ENCODE assay signal across 6 cellular contexts in the genomic region with DNA sequence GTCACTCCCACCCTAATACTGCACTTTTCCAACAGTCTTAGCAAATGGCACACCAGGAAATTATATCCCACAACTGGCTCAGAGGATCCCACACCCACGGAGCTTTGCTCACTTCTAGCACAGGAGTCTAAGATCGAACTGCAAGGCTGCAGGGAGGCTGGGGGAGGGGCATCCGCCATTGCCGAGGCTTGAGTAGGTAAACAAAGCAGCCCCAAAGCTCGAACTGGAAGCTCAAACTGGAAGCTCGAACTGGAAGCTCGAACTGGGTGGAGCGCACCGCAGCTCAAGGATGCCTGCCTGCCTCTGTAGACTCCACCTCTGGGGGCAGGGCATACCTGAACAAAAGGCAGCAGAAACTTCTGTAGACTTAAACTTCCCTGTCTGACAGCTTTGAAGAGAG. TPM values are rescaled to one million over a fixed set of nuclear protein-coding genes. Genes with fewer than 3 reads are reported as not detected.
"Had no signal": no experiment of that assay in that cellular context is flagged by ENCODE, and none has a peak within 500 bp of the region (broad histone marks: within the 10 kb centered on the region; RNA-seq: fewer than 3 reads in every experiment).

No MANE protein-coding gene starts in this region.

RNA-seq across cellular contexts. Expression of gene AQP9, which starts 55.5 kb away (rescaled TPM):
- total RNA-seq: activated CD4-positive, alpha-beta memory T cell treated with anti-CD3 and anti-CD28 coated beads, Interleukin-2, amount 10 ng/mL, durations not matched to agents 7 days and 5 days; activated CD4-positive, alpha-beta T cell treated with anti-CD3 and anti-CD28 coated beads, Interleukin-2, amount 10 ng/mL, durations not matched to agents 7 days and 5 days; activated naive CD4-positive, alpha-beta T cell treated with anti-CD3 and anti-CD28 coated beads, Interleukin-2, amount 50 U/mL, for 72 hours; cardiac muscle cell; dermis microvascular lymphatic vessel endothelial cell; epithelial cell of proximal tubule had no signal
- polyA plus RNA-seq: cardiac muscle cell had no signal
